Comparison of ENCODE assay signal across 20 cellular contexts in the genomic region with DNA sequence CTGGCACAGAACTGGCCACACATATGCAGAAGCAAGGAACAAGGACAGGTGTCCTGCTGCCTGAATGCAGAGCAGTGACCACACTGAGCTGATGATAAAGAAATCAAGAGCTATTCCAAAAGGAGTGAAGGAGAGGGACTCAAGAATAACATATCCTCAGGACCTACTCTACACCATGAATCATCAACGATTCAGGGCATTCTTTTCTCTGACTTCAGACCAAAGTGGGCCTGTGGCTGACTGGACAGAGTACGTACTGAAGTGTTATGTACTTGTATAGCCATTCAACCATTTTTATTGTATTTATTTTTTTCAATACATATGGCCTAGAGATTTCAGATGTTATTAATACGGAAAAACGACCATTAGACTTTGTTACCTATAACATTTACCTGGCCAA.
DNase-seq lines count a peak whose midpoint lies in the region; FAIRE-seq and TF ChIP-seq lines count a peak whose summit lies in the region.
"Had no signal": no experiment of that assay in that cellular context is flagged by ENCODE, and none has a peak within 500 bp of the region (broad histone marks: within the 10 kb centered on the region; RNA-seq: fewer than 3 reads in every experiment).

No MANE protein-coding gene starts in this region.

- TF ChIP-seq CTCF in fibroblast of mammary gland (conservative IDR thresholded peaks at IDR 0.05; ENCODE audit: control insufficient read depth, insufficient read depth, low read depth, low read length) (no peak), osteoblast (IDR thresholded peaks at IDR 0.05; ENCODE audit: extremely low read depth, low read depth, low read length) (no peak), transverse colon (IDR thresholded peaks at IDR 0.05) (no peak)

- no peaks in the 10 kb centered on the region for H3K9me3 ChIP-seq in osteoblast (ENCODE audit: low read depth, low read length)
- H3K9me3 ChIP-seq in transverse colon, result no peaks in the 10 kb centered on the region
- H3K9me3 ChIP-seq: MG63 had no signal

- peak; percentile 15 for DNase-seq in H54 (ENCODE audit: insufficient read length, low spot score)
- peak; percentile 11 for DNase-seq in RPMI7951 (ENCODE audit: low read depth)
- peak; percentile 19 for DNase-seq in fibroblast of mammary gland (ENCODE audit: low read depth)
- DNase-seq in osteoblast (ENCODE audit: insufficient read length, low spot score, missing footprints), result peak; percentile 13
- DNase-seq in NCI-H2081 (lab: John Stamatoyannopoulos, UW), result no peak
- no peak for DNase-seq in activated T-helper 2 cell treated with anti-CD3 and anti-CD28 coated beads, Interferon-gamma antibody, Interleukin-2, Interleukin-4, amounts not matched to agents 10 μg/mL and 5 μg/mL and 100 μg/mL, durations not matched to agents 14 hours and 24 hours and 36 hours (ENCODE audit: low spot score)
- no peak for DNase-seq in activated CD8-positive, alpha-beta memory T cell treated with anti-CD3 and anti-CD28 coated beads, Interleukin-2, amount 50 U/mL, for 48 hours
- no peak for DNase-seq in transverse colon
- DNase-seq: ACHN, AML-193, DMS 273 treated with DMSO at 0.1 percent for 48 hours, H7, MG63, NCI-H1092 treated with DMSO at 0.1 percent for 48 hours, NCI-H1694, NCI-H446 treated with DMSO at 0.1 percent for 48 hours, OCI-M1, RPMI8226, SIG-M5 had no signal

- intact Hi-C loops in activated T-helper 2 cell treated with anti-CD3 and anti-CD28 coated beads, Interferon-gamma antibody, Interleukin-2, Interleukin-4, amounts not matched to agents 10 μg/mL and 5 μg/mL and 100 μg/mL, durations not matched to agents 14 hours and 24 hours and 36 hours (cut with micrococcal nuclease), result no loop called here
- intact Hi-C loops in transverse colon (cut with DNase I; ENCODE audit: low total_unique reads), result no loop called here

- no peaks in the 10 kb centered on the region for H3K9me3 Mint-ChIP-seq in activated T-helper 2 cell treated with anti-CD3 and anti-CD28 coated beads, Interferon-gamma antibody, Interleukin-2, Interleukin-4, amounts not matched to agents 10 μg/mL and 5 μg/mL and 100 μg/mL, durations not matched to agents 14 hours and 24 hours and 36 hours

- H3K4me1 ChIP-seq in osteoblast (ENCODE audit: insufficient read depth, low read length) (no peaks in the 10 kb centered on the region), transverse colon (no peaks in the 10 kb centered on the region)

- H3K4me2 ChIP-seq in osteoblast (ENCODE audit: insufficient read depth, low read length), result no peak overlapping the region

- no peaks in the 10 kb centered on the region for H3K36me3 ChIP-seq in osteoblast (ENCODE audit: insufficient read depth, low read length)
- no peaks in the 10 kb centered on the region for H3K36me3 ChIP-seq in transverse colon
- H3K36me3 ChIP-seq: MG63 had no signal

- FAIRE-seq in H54 (lab: Jason Lieb, UNC), result peak; percentile 45

- no peak overlapping the region for H2AFZ ChIP-seq in osteoblast (ENCODE audit: low read length)

- H3K4me3 Mint-ChIP-seq in activated T-helper 2 cell treated with anti-CD3 and anti-CD28 coated beads, Interferon-gamma antibody, Interleukin-2, Interleukin-4, amounts not matched to agents 10 μg/mL and 5 μg/mL and 100 μg/mL, durations not matched to agents 14 hours and 24 hours and 36 hours (ENCODE audit: low read depth), result no peak overlapping the region
- H3K4me3 Mint-ChIP-seq: CD14-positive monocyte had no signal

- H3K27ac ChIP-seq in osteoblast (ENCODE audit: low read depth, low read length) (no peak overlapping the region), transverse colon (no peak overlapping the region)

- no peaks in the 10 kb centered on the region for H3K36me3 Mint-ChIP-seq in activated T-helper 2 cell treated with anti-CD3 and anti-CD28 coated beads, Interferon-gamma antibody, Interleukin-2, Interleukin-4, amounts not matched to agents 10 μg/mL and 5 μg/mL and 100 μg/mL, durations not matched to agents 14 hours and 24 hours and 36 hours (ENCODE audit: low read depth)
- H3K36me3 Mint-ChIP-seq: CD14-positive monocyte had no signal

- no peak for TF ChIP-seq POLR2A in H54 (IDR thresholded peaks at IDR 0.05; ENCODE audit: low read depth, low read length)
- TF ChIP-seq POLR2A in transverse colon (IDR thresholded peaks at IDR 0.05), result no peak

- no peaks in the 10 kb centered on the region for H3K4me1 Mint-ChIP-seq in activated T-helper 2 cell treated with anti-CD3 and anti-CD28 coated beads, Interferon-gamma antibody, Interleukin-2, Interleukin-4, amounts not matched to agents 10 μg/mL and 5 μg/mL and 100 μg/mL, durations not matched to agents 14 hours and 24 hours and 36 hours (ENCODE audit: low read depth)
- H3K4me1 Mint-ChIP-seq: CD14-positive monocyte had no signal

- in situ Hi-C loops in transverse colon (cut with MboI; ENCODE audit: low pct_ligation_motif_present in 1 of 4, low pct_unique_long_range_greater_than_20kb in 1 of 4, low sequenced_read_pairs in 3 of 4), result no loop called here

- no peaks in the 10 kb centered on the region for H4K20me1 ChIP-seq in osteoblast (ENCODE audit: insufficient read depth, low read length)

- H3K79me2 ChIP-seq in osteoblast (ENCODE audit: insufficient read depth, low read length), result no peaks in the 10 kb centered on the region

- 63 to 83% methylated on average over 4 of the region's 4 CpGs for WGBS in transverse colon (ENCODE audit: low coverage in 1 of 2), 2 donors

- no peak for TF ChIP-seq EP300 in transverse colon (IDR thresholded peaks at IDR 0.05; ENCODE audit: low read depth)

- H3K27ac Mint-ChIP-seq in activated T-helper 2 cell treated with anti-CD3 and anti-CD28 coated beads, Interferon-gamma antibody, Interleukin-2, Interleukin-4, amounts not matched to agents 10 μg/mL and 5 μg/mL and 100 μg/mL, durations not matched to agents 14 hours and 24 hours and 36 hours, result no peak overlapping the region
- H3K27ac Mint-ChIP-seq: CD14-positive monocyte had no signal

- H3K27me3 Mint-ChIP-seq in activated T-helper 2 cell treated with anti-CD3 and anti-CD28 coated beads, Interferon-gamma antibody, Interleukin-2, Interleukin-4, amounts not matched to agents 10 μg/mL and 5 μg/mL and 100 μg/mL, durations not matched to agents 14 hours and 24 hours and 36 hours (ENCODE audit: low read depth), result no peaks in the 10 kb centered on the region

- H3K4me3 ChIP-seq in fibroblast of mammary gland (ENCODE audit: control insufficient read depth, low read depth, low read length), result no peak overlapping the region
- H3K4me3 ChIP-seq in osteoblast (ENCODE audit: insufficient read depth, low read length), result no peak overlapping the region
- no peak overlapping the region for H3K4me3 ChIP-seq in transverse colon
- H3K4me3 ChIP-seq: MG63 had no signal

- H3K27me3 ChIP-seq in osteoblast (ENCODE audit: insufficient read depth, low read length), result no peaks in the 10 kb centered on the region
- no peaks in the 10 kb centered on the region for H3K27me3 ChIP-seq in transverse colon
- H3K27me3 ChIP-seq: MG63 had no signal

Comparison
In these comparisons a context has a peak if more than half of its experiments do, and no peak if none do; other contexts are left out.
1. DNase-seq: peak in H54 (single experiment), RPMI7951 (single experiment), fibroblast of mammary gland (single experiment) and osteoblast (single experiment); none in NCI-H2081 (0 of 2), activated T-helper 2 cell treated with anti-CD3 and anti-CD28 coated beads, Interferon-gamma antibody, Interleukin-2, Interleukin-4, amounts not matched to agents 10 μg/mL and 5 μg/mL and 100 μg/mL, durations not matched to agents 14 hours and 24 hours and 36 hours (single experiment), activated CD8-positive, alpha-beta memory T cell treated with anti-CD3 and anti-CD28 coated beads, Interleukin-2, amount 50 U/mL, for 48 hours (single experiment) and transverse colon (single experiment).